ENCODE assay signal across 13 cellular contexts in genomic region chr7:112157072-112157471, GRCh38. TPM values are rescaled to one million over a fixed set of nuclear protein-coding genes. Genes with fewer than 3 reads are reported as not detected.
DNase-seq lines count a peak whose midpoint lies in the region; ATAC-seq and TF ChIP-seq lines count a peak whose summit lies in the region.
"Had no signal": no experiment of that assay in that cellular context is flagged by ENCODE, and none has a peak within 500 bp of the region (broad histone marks: within the 10 kb centered on the region; RNA-seq: fewer than 3 reads in every experiment).

No MANE protein-coding gene starts in this region.

- DNase-seq in activated CD4-positive, alpha-beta T cell treated with anti-CD3 and anti-CD28 coated beads for 48 hours = peak; percentile 2
- no peak for DNase-seq in activated CD4-positive, alpha-beta T cell treated with anti-CD3 and anti-CD28 coated beads, Interleukin-2, amount 50 U/mL, for 4 hours
- no peak for DNase-seq in Panc1 (ENCODE audit: low read depth, low spot score)
- DNase-seq in fibroblast of peridontal ligament (ENCODE audit: extremely low read depth) = peak; percentile 87
- DNase-seq in head of caudate nucleus = no peak
- DNase-seq in colonic mucosa = no peak
- DNase-seq: activated CD8-positive, alpha-beta memory T cell treated with anti-CD3 and anti-CD28 coated beads, Interleukin-2, amount 50 U/mL, for 48 hours; T-helper 1 cell had no signal

- H3K4me1 ChIP-seq in Panc1 (ENCODE audit: control insufficient read depth, insufficient read depth, low read length) (peaks cover 5% of the 10 kb centered on the region), colonic mucosa (no peaks in the 10 kb centered on the region)
- H3K4me1 ChIP-seq: parathyroid adenoma had no signal

- ATAC-seq in Panc1 (peak; percentile 34; the same call in 1 of the 2 replicates), GM19463 (IDR thresholded peaks at IDR 0.05; ENCODE audit: unreplicated experiment) (no peak), GM18517 (IDR thresholded peaks at IDR 0.05; ENCODE audit: unreplicated experiment) (no peak)
- ATAC-seq: GM12878 had no signal

- no TSS peak for BruUV-seq in Panc1 (replicated peaks; lab: Mats Ljungman, UMichigan)

- H3K9ac ChIP-seq in colonic mucosa (ENCODE audit: low read depth in 2 of 2, low read length in 2 of 2) = no peak overlapping the region
- H3K9ac ChIP-seq: parathyroid adenoma had no signal

- H3K9me3 ChIP-seq in Panc1 (ENCODE audit: control insufficient read depth, insufficient read depth, low read depth, low read length) (no peaks in the 10 kb centered on the region), colonic mucosa (no peaks in the 10 kb centered on the region)
- H3K9me3 ChIP-seq: vagina had no signal

- H3K36me3 ChIP-seq in Panc1 (ENCODE audit: control insufficient read depth, insufficient read depth, low read length) (no peaks in the 10 kb centered on the region), colonic mucosa (no peaks in the 10 kb centered on the region)
- H3K36me3 ChIP-seq: vagina had no signal

- H3K27me3 ChIP-seq in Panc1 (ENCODE audit: control insufficient read depth, insufficient read depth, low read length) = no peaks in the 10 kb centered on the region
- H3K27me3 ChIP-seq in colonic mucosa = no peaks in the 10 kb centered on the region
- H3K27me3 ChIP-seq: vagina had no signal

- H3K27ac ChIP-seq in Panc1 (ENCODE audit: low read length) (no peak overlapping the region), colonic mucosa (no peak overlapping the region)
- H3K27ac ChIP-seq: parathyroid adenoma, vagina had no signal

- POLR2A ChIA-PET in Panc1 (lab: Charles Lee) = no interaction called here

- TF ChIP-seq CTCF in Panc1 (IDR thresholded peaks at IDR 0.05) (no peak), colonic mucosa (IDR thresholded peaks at IDR 0.05) (no peak)

- intact Hi-C loops in Panc1 (cut with micrococcal nuclease; ENCODE audit: unreplicated experiment) (no loop called here), head of caudate nucleus (cut with DNase I) (no loop called here), colonic mucosa (cut with DNase I) (no loop called here)

- CTCF ChIA-PET in Panc1 (lab: Charles Lee) = no interaction called here

- H3K4me3 ChIP-seq in Panc1 (ENCODE audit: low read depth in 2 of 2, low read length in 2 of 2) = no peak overlapping the region
- no peak overlapping the region for H3K4me3 ChIP-seq in colonic mucosa
- H3K4me3 ChIP-seq: GM12878, vagina had no signal

- in situ Hi-C loops in Panc1 (cut with HindIII; ENCODE audit: low pct_unique_long_range_greater_than_20kb, low sequenced_read_pairs) = no loop called here

RNA-seq across cellular contexts. Expression of gene DOCK4, which starts 49.1 kb away (rescaled TPM):
- total RNA-seq in Panc1 (2021; ENCODE audit: unreplicated experiment) = 10.8 TPM
- polyA plus RNA-seq in Panc1 (2012; ENCODE audit: insufficient read length) = 5.5 TPM
- 10 to 100 TPM in 1 of 2 donors, 1 to 10 TPM in 1; 6.5 to 11.1 TPM for total RNA-seq in colonic mucosa

RNA-seq across cellular contexts. Expression of gene ZNF277, which starts 49.4 kb away (rescaled TPM):
- total RNA-seq in Panc1 (2021; ENCODE audit: unreplicated experiment) = 12.8 TPM
- 14.4 TPM for polyA plus RNA-seq in Panc1 (2012; ENCODE audit: insufficient read length)
- total RNA-seq in colonic mucosa = 10 to 100 TPM; 14.1 to 27.4 TPM

Comparison
In these comparisons a context has a peak if more than half of its experiments do, and no peak if none do; other contexts are left out.
1. DNase-seq: peak in activated CD4-positive, alpha-beta T cell treated with anti-CD3 and anti-CD28 coated beads for 48 hours (single experiment) and fibroblast of peridontal ligament (single experiment); none in activated CD4-positive, alpha-beta T cell treated with anti-CD3 and anti-CD28 coated beads, Interleukin-2, amount 50 U/mL, for 4 hours (0 of 2), Panc1 (single experiment), head of caudate nucleus (0 of 42) and colonic mucosa (single experiment).